In the genomic region with DNA sequence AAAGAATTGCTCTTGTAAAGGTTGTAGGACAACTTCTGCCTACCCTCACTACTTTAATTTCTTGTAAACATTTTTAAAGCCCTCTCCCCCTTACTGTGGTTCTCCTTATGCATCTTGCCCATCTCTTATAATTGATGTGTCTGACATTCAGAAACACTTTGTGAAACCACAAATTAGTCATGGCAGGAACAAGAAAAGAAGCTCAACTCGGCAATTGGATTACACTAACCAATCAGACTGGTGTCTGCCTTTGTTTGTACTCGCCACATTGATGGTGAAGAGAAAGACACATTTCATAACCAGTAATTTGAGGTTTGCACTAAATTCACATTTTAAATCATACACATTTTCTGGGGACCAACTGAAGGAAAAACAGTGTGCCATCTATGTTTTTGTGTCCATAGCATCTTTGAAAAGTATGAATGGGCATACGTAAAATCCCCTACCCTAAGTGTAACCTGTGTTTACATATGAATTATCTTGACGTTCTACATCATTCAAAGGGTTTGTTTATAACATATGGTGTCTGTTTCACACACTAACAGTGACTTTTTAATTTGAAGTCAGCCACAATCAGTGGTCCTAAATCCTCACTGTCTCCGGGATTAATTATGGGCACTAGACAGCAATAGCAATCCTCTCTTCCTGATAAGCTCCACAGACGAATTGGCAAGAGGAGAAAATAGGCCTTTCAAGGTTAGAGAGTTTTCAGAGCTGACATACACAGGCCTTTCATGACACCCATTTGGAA, we compare ENCODE assay signal across 29 cellular contexts. TPM values are rescaled to one million over a fixed set of nuclear protein-coding genes. Genes with fewer than 3 reads are reported as not detected.
DNase-seq lines count a peak whose midpoint lies in the region; ATAC-seq and FAIRE-seq lines count a peak whose summit lies in the region.
"Had no signal": no experiment of that assay in that cellular context is flagged by ENCODE, and none has a peak within 500 bp of the region (broad histone marks: within the 10 kb centered on the region; RNA-seq: fewer than 3 reads in every experiment).

No MANE protein-coding gene starts in this region.

- no peaks in the 10 kb centered on the region for H3K4me1 Mint-ChIP-seq in activated naive CD8-positive, alpha-beta T cell treated with anti-CD3 and anti-CD28 coated beads, Interleukin-2, amount 50 U/mL, for 24 hours
- no peaks in the 10 kb centered on the region for H3K4me1 Mint-ChIP-seq in activated naive CD8-positive, alpha-beta T cell treated with anti-CD3 and anti-CD28 coated beads for 36 hours
- H3K4me1 Mint-ChIP-seq: naive thymus-derived CD4-positive, alpha-beta T cell; stimulated activated memory B cell treated with anti-CD40 and anti-IgM and Interleukin-4, amounts not matched to agents 10 μg/mL and 1 μg/mL and 100 μg/mL, for 72 hours had no signal

- no peaks in the 10 kb centered on the region for H3K27me3 ChIP-seq in SJCRH30
- H3K27me3 ChIP-seq: BLaER1, sigmoid colon had no signal

- no peaks in the 10 kb centered on the region for H3K9me3 ChIP-seq in SJCRH30 (replicated peaks)
- H3K9me3 ChIP-seq: BLaER1, prostate gland, sigmoid colon had no signal

- H3K4me1 ChIP-seq in SJCRH30 = peaks cover 37% of the 10 kb centered on the region
- H3K4me1 ChIP-seq: BLaER1, prostate gland, sigmoid colon had no signal

- peak overlapping the region; percentile 43 for H3K4me3 ChIP-seq in SJCRH30
- H3K4me3 ChIP-seq: BLaER1, prostate gland, sigmoid colon had no signal

- no peak overlapping the region for H3K4me3 Mint-ChIP-seq in activated naive CD8-positive, alpha-beta T cell treated with anti-CD3 and anti-CD28 coated beads, Interleukin-2, amount 50 U/mL, for 24 hours
- no peak overlapping the region for H3K4me3 Mint-ChIP-seq in activated naive CD8-positive, alpha-beta T cell treated with anti-CD3 and anti-CD28 coated beads for 36 hours
- H3K4me3 Mint-ChIP-seq: naive thymus-derived CD4-positive, alpha-beta T cell; stimulated activated memory B cell treated with anti-CD40 and anti-IgM and Interleukin-4, amounts not matched to agents 10 μg/mL and 1 μg/mL and 100 μg/mL, for 72 hours had no signal

- no peaks in the 10 kb centered on the region for H3K9me3 Mint-ChIP-seq in activated naive CD8-positive, alpha-beta T cell treated with anti-CD3 and anti-CD28 coated beads, Interleukin-2, amount 50 U/mL, for 24 hours
- H3K9me3 Mint-ChIP-seq in activated naive CD8-positive, alpha-beta T cell treated with anti-CD3 and anti-CD28 coated beads for 36 hours = no peaks in the 10 kb centered on the region
- H3K9me3 Mint-ChIP-seq: stimulated activated memory B cell treated with anti-CD40 and anti-IgM and Interleukin-4, amounts not matched to agents 10 μg/mL and 1 μg/mL and 100 μg/mL, for 72 hours had no signal

- H3K27me3 Mint-ChIP-seq in activated naive CD8-positive, alpha-beta T cell treated with anti-CD3 and anti-CD28 coated beads, Interleukin-2, amount 50 U/mL, for 24 hours = no peaks in the 10 kb centered on the region
- peaks cover 27% of the 10 kb centered on the region for H3K27me3 Mint-ChIP-seq in activated naive CD8-positive, alpha-beta T cell treated with anti-CD3 and anti-CD28 coated beads for 36 hours
- H3K27me3 Mint-ChIP-seq: stimulated activated memory B cell treated with anti-CD40 and anti-IgM and Interleukin-4, amounts not matched to agents 10 μg/mL and 1 μg/mL and 100 μg/mL, for 72 hours had no signal

- no peak overlapping the region for H3K27ac Mint-ChIP-seq in activated naive CD8-positive, alpha-beta T cell treated with anti-CD3 and anti-CD28 coated beads, Interleukin-2, amount 50 U/mL, for 24 hours
- H3K27ac Mint-ChIP-seq in activated naive CD8-positive, alpha-beta T cell treated with anti-CD3 and anti-CD28 coated beads for 36 hours = no peak overlapping the region
- H3K27ac Mint-ChIP-seq: naive thymus-derived CD4-positive, alpha-beta T cell; stimulated activated memory B cell treated with anti-CD40 and anti-IgM and Interleukin-4, amounts not matched to agents 10 μg/mL and 1 μg/mL and 100 μg/mL, for 72 hours had no signal

- peak overlapping the region; percentile 94 for H3K27ac ChIP-seq in SJCRH30
- H3K27ac ChIP-seq: BLaER1, prostate gland, sigmoid colon had no signal

- H3K36me3 Mint-ChIP-seq in activated naive CD8-positive, alpha-beta T cell treated with anti-CD3 and anti-CD28 coated beads, Interleukin-2, amount 50 U/mL, for 24 hours (ENCODE audit: low read depth) = no peaks in the 10 kb centered on the region
- H3K36me3 Mint-ChIP-seq in activated naive CD8-positive, alpha-beta T cell treated with anti-CD3 and anti-CD28 coated beads for 36 hours = no peaks in the 10 kb centered on the region
- H3K36me3 Mint-ChIP-seq: naive thymus-derived CD4-positive, alpha-beta T cell; stimulated activated memory B cell treated with anti-CD40 and anti-IgM and Interleukin-4, amounts not matched to agents 10 μg/mL and 1 μg/mL and 100 μg/mL, for 72 hours had no signal

- FAIRE-seq in frontal cortex (lab: Jason Lieb, UNC) = no peak
- FAIRE-seq: endothelial cell of umbilical vein, GM18507, kidney had no signal

- ATAC-seq in activated naive CD8-positive, alpha-beta T cell treated with anti-CD3 and anti-CD28 coated beads, Interleukin-2, amount 50 U/mL, for 24 hours = peak; percentile 20
- no peak for ATAC-seq in left lobe of liver
- ATAC-seq in GM18867 (IDR thresholded peaks at IDR 0.05; ENCODE audit: unreplicated experiment) = no peak
- ATAC-seq: naive thymus-derived CD4-positive, alpha-beta T cell; stimulated activated memory B cell treated with anti-CD40 and anti-IgM and Interleukin-4, amounts not matched to agents 10 μg/mL and 1 μg/mL and 100 μg/mL, for 72 hours had no signal

- H3K36me3 ChIP-seq in SJCRH30 = no peaks in the 10 kb centered on the region
- H3K36me3 ChIP-seq: BLaER1, prostate gland, sigmoid colon had no signal

- DNase-seq in activated naive CD8-positive, alpha-beta T cell treated with anti-CD3 and anti-CD28 coated beads, Interleukin-2, amount 50 U/mL, for 24 hours = no peak
- no peak for DNase-seq in activated naive CD8-positive, alpha-beta T cell treated with anti-CD3 and anti-CD28 coated beads for 36 hours
- peak; percentile 53 for DNase-seq in NCI-H2107 (lab: John Stamatoyannopoulos, UW)
- DNase-seq in SJCRH30 = peak; percentile 66 to 89
- no peak for DNase-seq in frontal cortex (ENCODE audit: low spot score in 2 of 2)
- DNase-seq in left lobe of liver (ENCODE audit: low spot score) = no peak
- DNase-seq in HPDE6-E6E7 (ENCODE audit: extremely low spot score) = no peak
- DNase-seq: activated CD4-positive, alpha-beta T cell treated with anti-CD3 and anti-CD28 coated beads for 48 hours; activated CD8-positive, alpha-beta memory T cell treated with anti-CD3 and anti-CD28 coated beads for 24 hours; activated effector memory CD4-positive, alpha-beta T cell treated with anti-CD3 and anti-CD28 coated beads, Interleukin-2, amount 50 U/mL, for 16 hours; cerebellar nuclear complex; DND-41; kidney; midbrain; naive thymus-derived CD4-positive, alpha-beta T cell; NCI-H774; sigmoid colon; stimulated activated CD4-positive, alpha-beta T cell treated with anti-CD3 and anti-CD28 coated beads, Interleukin-4, amount 100 ng/mL, for 4 hours; substantia nigra had no signal

RNA-seq across cellular contexts. Expression of a gene that starts 49.9 kb away (rescaled TPM):
- not detected for total RNA-seq in activated naive CD8-positive, alpha-beta T cell treated with anti-CD3 and anti-CD28 coated beads for 36 hours
- total RNA-seq in SJCRH30 (2014; rRNA removed; shearing (Covaris generic)) = not detected in 2 replicates
- total RNA-seq in frontal cortex (0.41 TPM), left lobe of liver (not detected)
- total RNA-seq: endothelial cell of umbilical vein; kidney; LHCN-M2; lower leg skin; naive thymus-derived CD4-positive, alpha-beta T cell; prostate gland; sigmoid colon; T-helper 2 cell treated with Interferon-gamma antibody and Interleukin-4, amounts not matched to agents 100 ng/mL and 5 ng/mL, for 36 hours; ureter had no signal

Comparison
In these comparisons a context has a peak if more than half of its experiments do, and no peak if none do; other contexts are left out.
1. DNase-seq: peak in NCI-H2107 (single experiment) and SJCRH30 (2 of 2); none in activated naive CD8-positive, alpha-beta T cell treated with anti-CD3 and anti-CD28 coated beads, Interleukin-2, amount 50 U/mL, for 24 hours (single experiment), activated naive CD8-positive, alpha-beta T cell treated with anti-CD3 and anti-CD28 coated beads for 36 hours (single experiment), frontal cortex (0 of 2), left lobe of liver (single experiment) and HPDE6-E6E7 (single experiment).